ENCODE assay signal across 8 cellular contexts in the genomic region with DNA sequence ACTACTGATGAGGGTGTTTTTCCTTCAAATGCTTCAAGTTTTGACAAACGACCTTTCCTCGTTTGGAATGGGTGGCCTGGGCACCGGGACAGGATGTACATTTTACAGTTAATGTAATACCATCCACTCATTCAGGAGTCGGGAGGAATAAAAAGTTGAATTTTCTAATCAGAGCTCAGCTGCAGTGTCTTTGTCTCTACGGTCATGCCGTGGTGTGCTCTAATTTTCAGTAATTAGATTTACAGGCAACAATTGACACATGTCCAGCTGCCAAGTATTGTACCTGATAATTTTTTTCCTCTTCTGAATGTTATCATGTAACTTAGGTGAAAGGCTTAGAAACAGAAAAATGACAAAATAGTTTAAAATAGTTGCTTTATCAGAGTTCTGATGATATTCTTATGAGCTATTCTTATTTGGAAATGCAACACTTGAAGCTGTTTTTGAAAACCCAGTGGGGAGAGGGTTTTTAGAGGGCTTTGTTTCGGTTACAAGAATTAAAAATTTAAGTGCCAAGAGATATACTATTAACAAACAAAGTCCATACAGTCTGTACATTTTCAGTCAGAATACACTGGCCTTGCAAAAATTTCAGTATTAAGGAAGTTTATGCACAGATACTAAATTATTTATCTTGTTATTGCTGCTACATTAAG. TPM values are rescaled to one million over a fixed set of nuclear protein-coding genes. Genes with fewer than 3 reads are reported as not detected.
DNase-seq lines count a peak whose midpoint lies in the region; ATAC-seq, FAIRE-seq and TF ChIP-seq lines count a peak whose summit lies in the region.

No MANE protein-coding gene starts in this region.

- peak; percentile 21 for DNase-seq in NCI-H2171 treated with DMSO at 0.1 percent for 48 hours (lab: John Stamatoyannopoulos, UW)
- DNase-seq in NCI-H2171 (lab: John Stamatoyannopoulos, UW), result no peak
- DNase-seq in OCI-M1 (lab: John Stamatoyannopoulos, UW), result peak; percentile 59
- no peak for DNase-seq in esophagus squamous epithelium (lab: John Stamatoyannopoulos, UW)
- DNase-seq in stimulated activated naive CD8-positive, alpha-beta T cell treated with anti-CD3 and anti-CD28 coated beads, Interleukin-15, amount 100 ng/mL, for 72 hours, result no peak
- DNase-seq in trophoblast cell, result no peak
- DNase-seq in D721Med (ENCODE audit: insufficient read length, low spot score), result no peak
- no peak for DNase-seq in LoVo (ENCODE audit: low spot score)

- H3K4ac ChIP-seq in trophoblast cell (ENCODE audit: low read depth, low read length), result no peak overlapping the region

- no peak for ATAC-seq in stimulated activated naive CD8-positive, alpha-beta T cell treated with anti-CD3 and anti-CD28 coated beads, Interleukin-15, amount 100 ng/mL, for 72 hours

- no peak overlapping the region for H3K18ac ChIP-seq in trophoblast cell (ENCODE audit: low read length)

- peaks cover 24% of the 10 kb centered on the region for H3K4me1 Mint-ChIP-seq in stimulated activated naive CD8-positive, alpha-beta T cell treated with anti-CD3 and anti-CD28 coated beads, Interleukin-15, amount 100 ng/mL, for 72 hours

- H3K27ac Mint-ChIP-seq in stimulated activated naive CD8-positive, alpha-beta T cell treated with anti-CD3 and anti-CD28 coated beads, Interleukin-15, amount 100 ng/mL, for 72 hours, result no peak overlapping the region

- peak overlapping the region; percentile 77 to 90 (median 84) for H3K4me3 ChIP-seq in esophagus squamous epithelium
- H3K4me3 ChIP-seq in trophoblast cell (ENCODE audit: low read depth, low read length), result no peak overlapping the region

- H2BK12ac ChIP-seq in trophoblast cell (ENCODE audit: low read length), result no peak overlapping the region

- H3K9me3 ChIP-seq in esophagus squamous epithelium (no peaks in the 10 kb centered on the region), trophoblast cell (ENCODE audit: insufficient read depth, low read depth, low read length) (no peaks in the 10 kb centered on the region)

- intact Hi-C loops in esophagus squamous epithelium (cut with DNase I), result no loop called here

- no peaks in the 10 kb centered on the region for H3K27me3 ChIP-seq in esophagus squamous epithelium
- H3K27me3 ChIP-seq in trophoblast cell (ENCODE audit: insufficient read depth, low read length), result peaks cover 14% of the 10 kb centered on the region

- H3K4me1 ChIP-seq in esophagus squamous epithelium (peaks cover 0 to 52% (median 0%) of the 10 kb centered on the region in 3 donors), trophoblast cell (ENCODE audit: control insufficient read depth in 1 of 2, insufficient read depth in 2 of 2, low read length in 2 of 2) (peaks cover 6 to 10% of the 10 kb centered on the region in 2 experiments)

- peak overlapping the region; percentile 96 to 97 for H3K4me3 Mint-ChIP-seq in stimulated activated naive CD8-positive, alpha-beta T cell treated with anti-CD3 and anti-CD28 coated beads, Interleukin-15, amount 100 ng/mL, for 72 hours

- no peak overlapping the region for H2AFZ ChIP-seq in trophoblast cell (ENCODE audit: insufficient read depth, low read length, poor library complexity)

- peaks cover 19% of the 10 kb centered on the region for H3K27me3 Mint-ChIP-seq in stimulated activated naive CD8-positive, alpha-beta T cell treated with anti-CD3 and anti-CD28 coated beads, Interleukin-15, amount 100 ng/mL, for 72 hours

- no peaks in the 10 kb centered on the region for H3K9me3 Mint-ChIP-seq in stimulated activated naive CD8-positive, alpha-beta T cell treated with anti-CD3 and anti-CD28 coated beads, Interleukin-15, amount 100 ng/mL, for 72 hours

- H2BK120ac ChIP-seq in trophoblast cell (ENCODE audit: insufficient read depth, low read length, poor library complexity), result no peak overlapping the region

- H3K36me3 ChIP-seq in esophagus squamous epithelium (no peaks in the 10 kb centered on the region), trophoblast cell (ENCODE audit: control insufficient read depth in 1 of 2, insufficient read depth in 2 of 2, low read length in 2 of 2) (no peaks in the 10 kb centered on the region)

- no peak overlapping the region for H2BK5ac ChIP-seq in trophoblast cell (ENCODE audit: low read depth, low read length, poor library complexity)

- no peak overlapping the region for H4K91ac ChIP-seq in trophoblast cell (ENCODE audit: low read depth, low read length)

- no peak overlapping the region for H3K9ac ChIP-seq in trophoblast cell (ENCODE audit: low read length)

- no peak overlapping the region for H3K14ac ChIP-seq in trophoblast cell (ENCODE audit: low read length)

- H4K12ac ChIP-seq in trophoblast cell (ENCODE audit: low read depth, low read length), result no peak overlapping the region

- H3K79me1 ChIP-seq in trophoblast cell (ENCODE audit: low read length), result peaks cover 4% of the 10 kb centered on the region

- H3K4me2 ChIP-seq in trophoblast cell (ENCODE audit: low read length), result no peak overlapping the region

- no peak for TF ChIP-seq POLR2A in esophagus squamous epithelium (IDR thresholded peaks at IDR 0.05)

- H3K23ac ChIP-seq in trophoblast cell (ENCODE audit: low read length), result no peak overlapping the region

- no peak for TF ChIP-seq CTCF in esophagus squamous epithelium (IDR thresholded peaks at IDR 0.05)
- no peak for TF ChIP-seq CTCF in D721Med (IDR thresholded peaks at IDR 0.05; ENCODE audit: insufficient read depth, missing control alignments)

- H2AK5ac ChIP-seq in trophoblast cell (ENCODE audit: low read length), result no peak overlapping the region

- peak overlapping the region; percentile 95 to 100 (median 97) for H3K27ac ChIP-seq in esophagus squamous epithelium
- no peak overlapping the region for H3K27ac ChIP-seq in trophoblast cell (ENCODE audit: low read depth, low read length)

- WGBS in esophagus squamous epithelium, 2 donors, result 17% methylated on average over 7 of the region's 7 CpGs
- no CpG with 5 or more reads among the region's 7 CpGs for WGBS in trophoblast cell (ENCODE audit: extremely low coverage, insufficient coverage, insufficient read length)

- no peak overlapping the region for H4K8ac ChIP-seq in trophoblast cell (ENCODE audit: low read depth, low read length)

- no peak for FAIRE-seq in D721Med (lab: Jason Lieb, UNC)

- no peaks in the 10 kb centered on the region for H3K79me2 ChIP-seq in trophoblast cell (ENCODE audit: control insufficient read depth, insufficient read depth, low read length, poor library complexity)

RNA-seq across cellular contexts. Expression of a gene that starts 1.0 kb away (rescaled TPM):
- 10 to 100 TPM in 3 of 4 donors, 1 to 10 TPM in 1; 6.9 to 16.5 (median 12.5) TPM for total RNA-seq in esophagus squamous epithelium
- 1.00 and 1.1 TPM in 2 replicates for polyA plus RNA-seq in trophoblast cell (2013)

RNA-seq across cellular contexts. Expression of a gene that starts 11.0 kb away (rescaled TPM):
- total RNA-seq in esophagus squamous epithelium, result 10 to 100 TPM; 23.8 to 64.6 (median 43.9) TPM
- 23.3 and 23.5 TPM in 2 replicates for polyA plus RNA-seq in trophoblast cell (2013)

Comparison
In these comparisons a context has a peak if more than half of its experiments do, and no peak if none do; other contexts are left out.
1. DNase-seq: peak in NCI-H2171 treated with DMSO at 0.1 percent for 48 hours (single experiment) and OCI-M1 (single experiment); none in NCI-H2171 (single experiment), esophagus squamous epithelium (single experiment), stimulated activated naive CD8-positive, alpha-beta T cell treated with anti-CD3 and anti-CD28 coated beads, Interleukin-15, amount 100 ng/mL, for 72 hours (0 of 2), trophoblast cell (0 of 2), D721Med (single experiment) and LoVo (single experiment).